In genomic region chr1:15685820-15686219, GRCh38 we compare ENCODE assay signal across 1 cellular context.
TF ChIP-seq lines count a peak whose summit lies in the region.

No MANE protein-coding gene starts in this region.

TF ChIP-seq in endothelial cell of umbilical vein, 7 proteins besides CTCF, POLR2A, EP300 and RAD21:
- TF ChIP-seq JUN (IDR thresholded peaks at IDR 0.05; ENCODE audit: borderline replicate concordance, insufficient read depth, insufficient read length, low read depth) (no peak), EZH2 (IDR thresholded peaks at IDR 0.05; ENCODE audit: borderline replicate concordance, low read depth, low read length, severe bottlenecking) (no peak), POLR2AphosphoS5 (IDR thresholded peaks at IDR 0.05; ENCODE audit: insufficient read depth, low read depth, low read length) (no peak), MYC (IDR thresholded peaks at IDR 0.05; ENCODE audit: low read depth, low read length) (no peak), FOS (IDR thresholded peaks at IDR 0.05; ENCODE audit: borderline replicate concordance, insufficient read depth, low read length) (no peak), MAX (IDR thresholded peaks at IDR 0.05; ENCODE audit: insufficient read depth, insufficient read length) (no peak), GATA2 (IDR thresholded peaks at IDR 0.05; ENCODE audit: insufficient read depth, insufficient read length, low read depth, low read length) (no peak)
